ENCODE assay signal across 9 cellular contexts in the genomic region with DNA sequence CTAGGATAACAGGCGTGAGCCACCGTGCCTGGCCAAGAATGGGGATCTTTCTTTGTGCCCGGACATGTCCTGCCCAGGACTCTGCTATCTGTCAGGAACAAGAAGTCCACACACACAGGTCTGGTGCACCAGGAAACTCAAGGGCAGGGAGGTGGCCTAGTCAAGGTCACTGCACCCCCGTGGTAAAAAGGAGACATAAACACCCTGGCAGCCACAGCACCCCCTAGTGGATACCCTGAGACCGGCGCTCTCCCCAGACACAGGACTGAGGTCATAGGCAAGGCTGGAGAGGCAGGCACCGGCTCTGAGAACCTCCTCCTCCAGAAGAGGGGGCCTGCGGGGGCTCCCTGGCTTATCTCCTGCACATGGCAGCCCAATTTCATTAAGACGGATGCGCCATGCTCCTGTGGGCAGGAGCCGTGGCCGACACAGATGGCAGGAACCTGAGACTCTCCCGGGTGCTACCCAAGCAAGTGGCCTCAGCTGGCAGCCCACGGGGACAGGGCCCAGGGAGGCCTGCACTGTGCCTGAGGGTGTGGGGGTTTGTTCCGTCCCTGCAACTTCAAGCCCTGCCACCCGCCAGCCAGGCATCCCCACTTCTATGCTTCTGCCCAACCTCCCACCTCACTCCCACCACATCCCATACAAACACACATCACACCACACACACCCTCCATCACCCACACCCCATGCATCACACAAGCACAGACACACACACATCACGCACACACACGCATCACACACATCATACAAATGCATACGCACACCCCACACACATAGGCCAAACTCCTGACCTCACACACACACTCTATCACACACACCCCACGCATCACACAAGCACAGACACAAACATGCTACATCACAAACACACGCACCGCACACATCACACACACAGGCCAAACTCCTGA. TPM values are rescaled to one million over a fixed set of nuclear protein-coding genes. Genes with fewer than 3 reads are reported as not detected.
A peak's percentile ranks its signal among the peaks of the same experiment; 100 is the strongest.
DNase-seq lines count a peak whose midpoint lies in the region; ATAC-seq, FAIRE-seq and TF ChIP-seq lines count a peak whose summit lies in the region.
"Had no signal": no experiment of that assay in that cellular context is flagged by ENCODE, and none has a peak within 500 bp of the region (broad histone marks: within the 10 kb centered on the region; RNA-seq: fewer than 3 reads in every experiment).

No MANE protein-coding gene starts in this region.

- no peaks in the 10 kb centered on the region for H3K27me3 ChIP-seq in neural cell (ENCODE audit: insufficient read depth, low read depth, low read length)

- ATAC-seq in activated CD8-positive, alpha-beta T cell treated with anti-CD3 and anti-CD28 coated beads, Interleukin-2, amount 10 ng/mL, durations not matched to agents 7 days and 5 days, result peak; percentile 87
- ATAC-seq in HG03139 (IDR thresholded peaks at IDR 0.05; ENCODE audit: unreplicated experiment) (no peak), GM18861 (IDR thresholded peaks at IDR 0.05; ENCODE audit: unreplicated experiment) (no peak)

- TF ChIP-seq RAD21 in neural cell (conservative IDR thresholded peaks at IDR 0.05), result peak; percentile 14

- H3K9me2 ChIP-seq in neural cell (ENCODE audit: insufficient read depth, low read length), result no peaks in the 10 kb centered on the region

- H3K9me3 ChIP-seq in neural cell (ENCODE audit: low read length), result no peaks in the 10 kb centered on the region

- POLR2A ChIA-PET in activated CD8-positive, alpha-beta T cell treated with anti-CD3 and anti-CD28 coated beads, Interleukin-2, amount 10 ng/mL, durations not matched to agents 7 days and 5 days (lab: Charles Lee), result no interaction called here

- no peaks in the 10 kb centered on the region for H3K79me2 ChIP-seq in neural cell (replicated peaks; ENCODE audit: insufficient read depth, low read length)

- H3K4me3 Mint-ChIP-seq in activated CD8-positive, alpha-beta T cell treated with anti-CD3 and anti-CD28 coated beads, Interleukin-2, amount 10 ng/mL, durations not matched to agents 7 days and 5 days, result no peak overlapping the region

- no peaks in the 10 kb centered on the region for H3K9me3 Mint-ChIP-seq in activated CD8-positive, alpha-beta T cell treated with anti-CD3 and anti-CD28 coated beads, Interleukin-2, amount 10 ng/mL, durations not matched to agents 7 days and 5 days (ENCODE audit: insufficient read depth)

- CTCF ChIA-PET in activated CD8-positive, alpha-beta T cell treated with anti-CD3 and anti-CD28 coated beads, Interleukin-2, amount 10 ng/mL, durations not matched to agents 7 days and 5 days (lab: Charles Lee), result interaction anchor here (0.8 to 1.8 kb wide), 3 partner anchors 9 to 150 kb away, joined by 3 to 8 read pairs (median 3); no protein-coding TSS in a partner anchor

- peak overlapping the region; percentile 8 for H3K27ac Mint-ChIP-seq in activated CD8-positive, alpha-beta T cell treated with anti-CD3 and anti-CD28 coated beads, Interleukin-2, amount 10 ng/mL, durations not matched to agents 7 days and 5 days

- H3K36me3 ChIP-seq in neural cell (ENCODE audit: insufficient read depth, low read length), result no peaks in the 10 kb centered on the region

- FAIRE-seq in GM18507 (lab: Jason Lieb, UNC), result peak; percentile 58
- FAIRE-seq: islet of Langerhans had no signal

- peak; percentile 59 for DNase-seq in AG08395 (ENCODE audit: low spot score)
- DNase-seq in GM18507 (ENCODE audit: extremely low spot score, insufficient read length, low read depth), result peak; percentile 25
- peak; percentile 93 for DNase-seq in NCI-H82 (lab: John Stamatoyannopoulos, UW)
- peak; percentile 83 for DNase-seq in activated CD8-positive, alpha-beta T cell treated with anti-CD3 and anti-CD28 coated beads, Interleukin-2, amount 10 ng/mL, durations not matched to agents 7 days and 5 days
- peak; percentile 50 for DNase-seq in epidermal melanocyte (ENCODE audit: insufficient read length, low spot score)

- H3K27ac ChIP-seq in neural cell (ENCODE audit: low read length), result no peak overlapping the region

- H3K4me2 ChIP-seq in neural cell (ENCODE audit: low read length), result no peak overlapping the region

- no peaks in the 10 kb centered on the region for H3F3A ChIP-seq in neural cell (ENCODE audit: insufficient read depth, low read length, poor library complexity, severe bottlenecking)

- no peaks in the 10 kb centered on the region for H4K20me1 ChIP-seq in neural cell (ENCODE audit: insufficient read depth)

- H3K36me3 Mint-ChIP-seq in activated CD8-positive, alpha-beta T cell treated with anti-CD3 and anti-CD28 coated beads, Interleukin-2, amount 10 ng/mL, durations not matched to agents 7 days and 5 days (ENCODE audit: low read depth), result no peaks in the 10 kb centered on the region

- no peaks in the 10 kb centered on the region for H3K27me3 Mint-ChIP-seq in activated CD8-positive, alpha-beta T cell treated with anti-CD3 and anti-CD28 coated beads, Interleukin-2, amount 10 ng/mL, durations not matched to agents 7 days and 5 days (ENCODE audit: low read depth)

- peaks cover 11% of the 10 kb centered on the region for H3K4me1 Mint-ChIP-seq in activated CD8-positive, alpha-beta T cell treated with anti-CD3 and anti-CD28 coated beads, Interleukin-2, amount 10 ng/mL, durations not matched to agents 7 days and 5 days (ENCODE audit: low read depth)

- H2AFZ ChIP-seq in neural cell (ENCODE audit: low read depth, low read length), result no peak overlapping the region

- H3K4me3 ChIP-seq in neural cell (ENCODE audit: low read length), result no peak overlapping the region

- no peak for TF ChIP-seq EP300 in neural cell (conservative IDR thresholded peaks at IDR 0.05; ENCODE audit: poor library complexity, severe bottlenecking)

- TF ChIP-seq CTCF in neural cell (IDR thresholded peaks at IDR 0.05; ENCODE audit: poor library complexity, severe bottlenecking), result peak; percentile 54

- H3K9ac ChIP-seq in neural cell (ENCODE audit: low read length), result no peak overlapping the region

TF ChIP-seq in neural cell, 6 proteins besides CTCF, POLR2A, EP300 and RAD21:
- TF ChIP-seq POLR2AphosphoS5 (IDR thresholded peaks at IDR 0.05) (no peak), TAF1 (IDR thresholded peaks at IDR 0.05; ENCODE audit: low read depth) (no peak)

RNA-seq across cellular contexts. Expression of a gene that starts 19.6 kb away (rescaled TPM):
- total RNA-seq in activated CD8-positive, alpha-beta T cell treated with anti-CD3 and anti-CD28 coated beads, Interleukin-2, amount 10 ng/mL, durations not matched to agents 7 days and 5 days, result 10 to 100 TPM; 14.4 to 14.6 TPM
- polyA plus RNA-seq in neural cell, result 19.9 and 30.8 TPM in 2 replicates
- 7.8 and 8.2 TPM in 2 replicates for polyA minus RNA-seq in neural cell

RNA-seq across cellular contexts. Expression of a gene that starts 39.7 kb away (rescaled TPM):
- total RNA-seq in activated CD8-positive, alpha-beta T cell treated with anti-CD3 and anti-CD28 coated beads, Interleukin-2, amount 10 ng/mL, durations not matched to agents 7 days and 5 days, result 100 to 1,000 TPM; 335 to 340 TPM
- 161 and 174 TPM in 2 replicates for polyA plus RNA-seq in neural cell
- polyA minus RNA-seq in neural cell, result 116 and 139 TPM in 2 replicates

Comparison
In these comparisons a context has a peak if more than half of its experiments do, and no peak if none do; other contexts are left out.
1. DNase-seq: peak in every context shown above with its lines; median percentile 93 in NCI-H82; 83 in activated CD8-positive, alpha-beta T cell treated with anti-CD3 and anti-CD28 coated beads, Interleukin-2, amount 10 ng/mL, durations not matched to agents 7 days and 5 days; 59 in AG08395; 50 in epidermal melanocyte; 25 in GM18507.